In genomic region chr17:55258578-55259135, GRCh38 we compare ENCODE assay signal across 34 cellular contexts. TPM values are rescaled to one million over a fixed set of nuclear protein-coding genes. Genes with fewer than 3 reads are reported as not detected.
"Had no signal": no experiment of that assay in that cellular context is flagged by ENCODE, and none has a peak within 500 bp of the region (broad histone marks: within the 10 kb centered on the region; RNA-seq: fewer than 3 reads in every experiment).

No MANE protein-coding gene starts in this region.

- FAIRE-seq: astrocyte had no signal

- H3K4me3 Mint-ChIP-seq: activated CD4-positive, alpha-beta memory T cell treated with anti-CD3 and anti-CD28 coated beads, Interleukin-2, amount 10 ng/mL, durations not matched to agents 7 days and 5 days; activated CD4-positive, alpha-beta T cell treated with anti-CD3 and anti-CD28 coated beads for 36 hours; activated CD4-positive, alpha-beta T cell treated with anti-CD3 and anti-CD28 coated beads, Interleukin-2, amount 10 ng/mL, durations not matched to agents 7 days and 5 days; activated CD8-positive, alpha-beta memory T cell treated with anti-CD3 and anti-CD28 coated beads, Interleukin-2, amount 10 ng/mL, durations not matched to agents 7 days and 5 days; activated CD8-positive, alpha-beta T cell treated with anti-CD3 and anti-CD28 coated beads, Interleukin-2, amount 10 ng/mL, durations not matched to agents 7 days and 5 days; activated naive CD4-positive, alpha-beta T cell treated with anti-CD3 and anti-CD28 coated beads, Interleukin-2, amount 10 ng/mL, durations not matched to agents 7 days and 5 days; activated naive CD8-positive, alpha-beta T cell treated with anti-CD3 and anti-CD28 coated beads for 36 hours; activated T-cell treated with anti-CD3 and anti-CD28 coated beads, Interleukin-2, amount 50 U/mL, for 24 hours; T-cell; T-helper 17 cell; WTC11 had no signal

- ATAC-seq: activated CD4-positive, alpha-beta T cell treated with anti-CD3 and anti-CD28 coated beads for 36 hours; activated CD4-positive, CD25-positive, alpha-beta regulatory T cell treated with anti-CD3 and anti-CD28 coated beads, Interleukin-2, amount 50 U/mL, for 24 hours; activated CD8-positive, alpha-beta memory T cell treated with anti-CD3 and anti-CD28 coated beads, Interleukin-2, amount 10 ng/mL, durations not matched to agents 7 days and 5 days; activated CD8-positive, alpha-beta T cell treated with anti-CD3 and anti-CD28 coated beads, Interleukin-2, amount 10 ng/mL, durations not matched to agents 7 days and 5 days; activated naive CD4-positive, alpha-beta T cell treated with anti-CD3 and anti-CD28 coated beads, Interleukin-2, amount 50 U/mL, for 72 hours; body of pancreas; T-cell; T-helper 17 cell; WTC11 had no signal

- H3K9me3 Mint-ChIP-seq: activated CD4-positive, alpha-beta memory T cell treated with anti-CD3 and anti-CD28 coated beads, Interleukin-2, amount 10 ng/mL, durations not matched to agents 7 days and 5 days; activated naive CD4-positive, alpha-beta T cell treated with anti-CD3 and anti-CD28 coated beads, Interleukin-2, amount 50 U/mL, for 72 hours had no signal

- H3K27me3 ChIP-seq: adrenal gland, body of pancreas, breast epithelium had no signal

- H3K4me3 ChIP-seq: adrenal gland, body of pancreas, breast epithelium had no signal

- H3K27ac ChIP-seq: adrenal gland, body of pancreas, brain microvascular endothelial cell, WERI-Rb-1 had no signal

- H3K4me1 ChIP-seq: breast epithelium had no signal

- DNase-seq: activated CD4-positive, alpha-beta memory T cell treated with anti-CD3 and anti-CD28 coated beads, Interleukin-2, amount 10 ng/mL, durations not matched to agents 7 days and 5 days; activated CD4-positive, alpha-beta T cell treated with anti-CD3 and anti-CD28 coated beads for 1 hour; activated CD4-positive, alpha-beta T cell treated with anti-CD3 and anti-CD28 coated beads for 36 hours; activated CD4-positive, alpha-beta T cell treated with anti-CD3 and anti-CD28 coated beads for 48 hours; activated CD4-positive, alpha-beta T cell treated with anti-CD3 and anti-CD28 coated beads, Interleukin-2, amount 10 ng/mL, durations not matched to agents 7 days and 5 days; activated CD4-positive, alpha-beta T cell treated with anti-CD3 and anti-CD28 coated beads, Interleukin-2, amount 50 U/mL, for 48 hours; activated CD4-positive, CD25-positive, alpha-beta regulatory T cell; activated CD8-positive, alpha-beta memory T cell treated with anti-CD3 and anti-CD28 coated beads for 24 hours; activated CD8-positive, alpha-beta memory T cell treated with anti-CD3 and anti-CD28 coated beads, Interleukin-2, amount 10 ng/mL, durations not matched to agents 7 days and 5 days; activated CD8-positive, alpha-beta memory T cell treated with anti-CD3 and anti-CD28 coated beads, Interleukin-2, amount 50 U/mL, for 48 hours; activated CD8-positive, alpha-beta T cell treated with anti-CD3 and anti-CD28 coated beads, Interleukin-2, amount 10 ng/mL, durations not matched to agents 7 days and 5 days; activated effector memory CD4-positive, alpha-beta T cell treated with Interleukin-2 at 50 U/mL for 16 hours; activated gamma-delta T cell; activated naive CD4-positive, alpha-beta T cell treated with anti-CD3 and anti-CD28 coated beads, Interleukin-2, amount 10 ng/mL, durations not matched to agents 7 days and 5 days; activated naive CD4-positive, alpha-beta T cell treated with Interleukin-2 at 50 U/mL for 16 hours; activated naive CD8-positive, alpha-beta T cell treated with anti-CD3 and anti-CD28 coated beads for 36 hours; activated T-cell treated with anti-CD3 and anti-CD28 coated beads, Interleukin-2, amount 50 U/mL, for 24 hours; activated T-cell treated with anti-CD3 and anti-CD28 coated beads, Interleukin-2, amount 50 U/mL, for 48 hours; adrenal gland; amniotic stem cell; aorta; body of pancreas; brain microvascular endothelial cell; central memory CD4-positive, alpha-beta T cell; T-cell; T-helper 17 cell; T1000; WERI-Rb-1 had no signal

- H3K36me3 Mint-ChIP-seq: activated CD8-positive, alpha-beta memory T cell treated with anti-CD3 and anti-CD28 coated beads, Interleukin-2, amount 10 ng/mL, durations not matched to agents 7 days and 5 days; activated naive CD4-positive, alpha-beta T cell treated with anti-CD3 and anti-CD28 coated beads, Interleukin-2, amount 10 ng/mL, durations not matched to agents 7 days and 5 days; activated naive CD8-positive, alpha-beta T cell treated with anti-CD3 and anti-CD28 coated beads for 36 hours; T-cell; WTC11 had no signal

- H3K36me3 ChIP-seq: adrenal gland, brain microvascular endothelial cell, breast epithelium, WERI-Rb-1 had no signal

- H3K9me3 ChIP-seq: adrenal gland, body of pancreas, breast epithelium had no signal

- H3K27ac Mint-ChIP-seq: activated CD4-positive, alpha-beta memory T cell treated with anti-CD3 and anti-CD28 coated beads, Interleukin-2, amount 10 ng/mL, durations not matched to agents 7 days and 5 days; activated CD4-positive, alpha-beta T cell treated with anti-CD3 and anti-CD28 coated beads for 36 hours; activated CD4-positive, alpha-beta T cell treated with anti-CD3 and anti-CD28 coated beads, Interleukin-2, amount 10 ng/mL, durations not matched to agents 7 days and 5 days; activated CD8-positive, alpha-beta memory T cell treated with anti-CD3 and anti-CD28 coated beads, Interleukin-2, amount 10 ng/mL, durations not matched to agents 7 days and 5 days; activated CD8-positive, alpha-beta T cell treated with anti-CD3 and anti-CD28 coated beads, Interleukin-2, amount 10 ng/mL, durations not matched to agents 7 days and 5 days; activated naive CD4-positive, alpha-beta T cell treated with anti-CD3 and anti-CD28 coated beads, Interleukin-2, amount 10 ng/mL, durations not matched to agents 7 days and 5 days; activated naive CD4-positive, alpha-beta T cell treated with anti-CD3 and anti-CD28 coated beads, Interleukin-2, amount 50 U/mL, for 72 hours; activated naive CD8-positive, alpha-beta T cell treated with anti-CD3 and anti-CD28 coated beads for 36 hours; activated T-cell treated with anti-CD3 and anti-CD28 coated beads, Interleukin-2, amount 50 U/mL, for 24 hours; activated T-helper 2 cell treated with anti-CD3 and anti-CD28 coated beads, Interferon-gamma antibody, Interleukin-2, Interleukin-4, amounts not matched to agents 10 μg/mL and 5 μg/mL and 100 μg/mL, durations not matched to agents 14 hours and 24 hours and 36 hours; T-cell; T-helper 17 cell; WTC11 had no signal

RNA-seq across cellular contexts. Expression of gene HLF, which starts 6.1 kb away (rescaled TPM):
- total RNA-seq: astrocyte had no signal
